ENCODE assay signal across 9 cellular contexts in the genomic region with DNA sequence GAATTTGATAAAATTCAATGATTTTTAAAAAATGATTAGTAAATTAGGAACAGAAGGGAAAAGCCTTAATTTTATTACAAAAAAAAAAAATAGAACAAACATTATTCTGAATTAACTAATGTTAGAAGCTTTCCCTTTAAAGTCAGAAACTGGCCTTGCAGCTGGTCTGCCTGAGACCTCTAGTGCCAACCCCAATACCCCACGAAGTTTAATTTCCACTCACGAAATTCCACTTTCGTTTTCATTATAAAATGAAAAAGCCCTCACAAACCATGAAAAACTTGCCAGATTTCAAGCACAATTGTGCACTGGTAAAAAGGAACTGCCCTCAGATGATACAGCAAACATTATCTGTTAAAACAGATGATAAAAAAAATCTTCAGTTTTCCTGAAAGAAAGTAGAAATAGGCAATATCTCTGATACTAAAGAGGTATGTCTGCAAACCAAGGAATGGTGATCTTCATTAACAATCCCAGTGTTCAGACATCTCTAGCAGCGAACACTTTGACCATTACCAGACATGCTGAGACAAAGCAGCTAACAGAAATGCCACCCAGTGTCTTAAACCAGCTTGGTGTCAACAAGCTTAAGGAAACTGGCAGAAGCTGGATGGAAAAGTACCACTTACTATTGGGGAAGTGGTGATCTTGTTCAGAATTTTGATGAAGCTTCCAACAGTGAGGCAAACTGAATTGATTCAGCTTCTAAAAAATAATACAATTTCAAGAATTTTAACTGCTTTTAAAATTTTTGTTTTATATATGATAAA.
DNase-seq lines count a peak whose midpoint lies in the region; FAIRE-seq and TF ChIP-seq lines count a peak whose summit lies in the region.
"Had no signal": no experiment of that assay in that cellular context is flagged by ENCODE, and none has a peak within 500 bp of the region (broad histone marks: within the 10 kb centered on the region; RNA-seq: fewer than 3 reads in every experiment).

No MANE protein-coding gene starts in this region.

- TF ChIP-seq CTCF in A673 (conservative IDR thresholded peaks at IDR 0.05; ENCODE audit: low read depth, low read length) (no peak), nephron progenitor cell (IDR thresholded peaks at IDR 0.05) (no peak), BE2C (IDR thresholded peaks at IDR 0.05; ENCODE audit: low read depth, low read length) (no peak), GM13977 (IDR thresholded peaks at IDR 0.05; ENCODE audit: extremely low read depth, insufficient read depth, missing control alignments) (no peak)

- peaks cover 11% of the 10 kb centered on the region for H3K36me3 Mint-ChIP-seq in nephron progenitor cell (ENCODE audit: low read depth)

- no peaks in the 10 kb centered on the region for H3K36me3 ChIP-seq in A673 (ENCODE audit: insufficient read depth, low read length, poor library complexity, severe bottlenecking)
- no peaks in the 10 kb centered on the region for H3K36me3 ChIP-seq in BE2C

- no peaks in the 10 kb centered on the region for H3K27me3 Mint-ChIP-seq in nephron progenitor cell (ENCODE audit: low read depth, poor library complexity)

- H3K4me3 Mint-ChIP-seq in nephron progenitor cell: no peak overlapping the region
- H3K4me3 Mint-ChIP-seq: nephron had no signal

- in situ Hi-C loops in GM13977 (cut with MboI; ENCODE audit: low pct_unique_long_range_greater_than_20kb, low sequenced_read_pairs, unreplicated experiment): no loop called here

- no peak for TF ChIP-seq POLR2A in GM12892 (IDR thresholded peaks at IDR 0.05; ENCODE audit: low read depth, low read length)

- H3K9me3 Mint-ChIP-seq in nephron progenitor cell: no peaks in the 10 kb centered on the region
- H3K9me3 Mint-ChIP-seq: nephron had no signal

- H3K9me3 ChIP-seq in A673 (ENCODE audit: low read depth, low read length, poor library complexity, severe bottlenecking) (no peaks in the 10 kb centered on the region), BE2C (no peaks in the 10 kb centered on the region)

- DNase-seq in A673 (ENCODE audit: low spot score) (peak; percentile 60), GM12892 (ENCODE audit: insufficient read length) (no peak), medulla oblongata (ENCODE audit: extremely low spot score) (peak; percentile 81), nephron progenitor cell (no peak), BE2C (no peak), HT-29 (ENCODE audit: low spot score) (no peak), GM13977 (ENCODE audit: low spot score) (no peak)

- H3K27ac Mint-ChIP-seq in nephron progenitor cell: no peak overlapping the region
- H3K27ac Mint-ChIP-seq: nephron had no signal

- peak; percentile 86 for FAIRE-seq in GM12892 (lab: Jason Lieb, UNC)

- intact Hi-C loops in A673 (cut with micrococcal nuclease; ENCODE audit: unreplicated experiment): no loop called here

- POLR2A ChIA-PET in A673 (lab: Charles Lee; ENCODE audit: low non-redundant PET): no interaction called here

- H3K4me3 ChIP-seq in A673 (ENCODE audit: low read depth, low read length, poor library complexity, severe bottlenecking) (peak overlapping the region; percentile 13), BE2C (ENCODE audit: low read depth, low read length) (no peak overlapping the region)

- no peak overlapping the region for H3K27ac ChIP-seq in A673 (ENCODE audit: low read depth, low read length, poor library complexity, severe bottlenecking)
- H3K27ac ChIP-seq in angular gyrus (ENCODE audit: low read depth, low read length): peak overlapping the region; percentile 24

- H3K4me1 ChIP-seq in A673 (ENCODE audit: insufficient read depth, low read length, poor library complexity, severe bottlenecking) (peaks cover 9% of the 10 kb centered on the region), BE2C (no peaks in the 10 kb centered on the region)

- BruUV-seq in A673 (replicated peaks; lab: Mats Ljungman, UMichigan): no TSS peak

- CTCF ChIA-PET in A673 (lab: Charles Lee): no interaction called here

- no peaks in the 10 kb centered on the region for H3K4me1 Mint-ChIP-seq in nephron progenitor cell
- H3K4me1 Mint-ChIP-seq: nephron had no signal

- H3K27me3 ChIP-seq in A673 (replicated peaks; ENCODE audit: insufficient read depth, low read depth, low read length, poor library complexity) (no peaks in the 10 kb centered on the region), BE2C (no peaks in the 10 kb centered on the region)

Comparison
In these comparisons a context has a peak if more than half of its experiments do, and no peak if none do; other contexts are left out.
1. DNase-seq: peak in A673 (single experiment) and medulla oblongata (single experiment); none in GM12892 (single experiment), nephron progenitor cell (single experiment), BE2C (single experiment), HT-29 (single experiment) and GM13977 (single experiment).